In the genomic region with DNA sequence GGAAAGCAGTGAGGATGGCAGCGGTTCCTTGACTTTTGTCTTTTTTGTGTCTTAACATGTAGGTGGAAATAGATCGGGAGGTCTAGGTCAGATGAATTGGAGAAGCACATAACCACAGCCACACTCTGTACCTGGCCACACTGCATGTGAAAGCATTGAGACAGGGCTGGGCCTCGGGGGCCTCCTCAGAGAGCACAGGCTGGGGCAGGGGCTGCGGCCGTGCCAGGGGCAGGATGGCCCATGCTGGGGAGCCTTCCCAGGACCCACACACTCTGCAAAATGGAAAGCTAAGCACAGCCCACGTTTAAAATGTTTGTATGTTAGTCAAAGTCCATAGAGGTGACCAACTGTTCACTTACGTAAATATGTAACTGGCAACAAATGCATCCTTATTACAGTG, we compare ENCODE assay signal across 17 cellular contexts.
DNase-seq lines count a peak whose midpoint lies in the region; ATAC-seq and TF ChIP-seq lines count a peak whose summit lies in the region.
"Had no signal": no experiment of that assay in that cellular context is flagged by ENCODE, and none has a peak within 500 bp of the region (broad histone marks: within the 10 kb centered on the region; RNA-seq: fewer than 3 reads in every experiment).

No MANE protein-coding gene starts in this region.

- no peak overlapping the region for H3K18ac ChIP-seq in neuronal stem cell (ENCODE audit: low read length)

- H3K23ac ChIP-seq in neuronal stem cell (ENCODE audit: low read depth, low read length, poor library complexity), result no peak overlapping the region

- no peak overlapping the region for H4K8ac ChIP-seq in neuronal stem cell (ENCODE audit: low read depth, low read length)

- H3K79me1 ChIP-seq in neuronal stem cell (ENCODE audit: low read depth, low read length), result no peaks in the 10 kb centered on the region

- no peak overlapping the region for H3K9ac ChIP-seq in neuronal stem cell (ENCODE audit: low read depth, low read length, poor library complexity)
- H3K9ac ChIP-seq: BLaER1 treated with 17β-estradiol and CSF1 and Interleukin-3, amounts not matched to agents 10 nM and 100 nM had no signal

- no CpG with 5 or more reads among the region's 7 CpGs for WGBS in neuronal stem cell (ENCODE audit: extremely low coverage in 2 of 2, insufficient read length in 2 of 2, insufficient replicate concordance in 1 of 2), 2 donors
- 80 to 92% (median 84%) methylated on average over 7 of the region's 7 CpGs for WGBS in spleen, 5 donors
- WGBS in psoas muscle, 3 donors, result 88 to 92% (median 88%) methylated on average over 7 of the region's 7 CpGs

- H3K4me2 ChIP-seq in neuronal stem cell (ENCODE audit: insufficient read depth, low read length, poor library complexity, severe bottlenecking) (no peak overlapping the region), osteoblast (ENCODE audit: insufficient read depth, low read length) (no peak overlapping the region)
- H3K4me2 ChIP-seq: A549; BLaER1 treated with 17β-estradiol and CSF1 and Interleukin-3, amounts not matched to agents 10 nM and 100 nM had no signal

- no peaks in the 10 kb centered on the region for H3K27me3 ChIP-seq in right atrium auricular region
- H3K27me3 ChIP-seq in neuronal stem cell (ENCODE audit: control insufficient read depth in 3 of 3, insufficient read depth in 3 of 3, low read depth in 1 of 3, low read length in 3 of 3), result peaks cover 0 to 10% (median 0%) of the 10 kb centered on the region in 3 experiments
- peaks cover 0 to 7% (median 0%) of the 10 kb centered on the region in 7 donors for H3K27me3 ChIP-seq in spleen (replicated peaks in 1 of 7)
- no peaks in the 10 kb centered on the region for H3K27me3 ChIP-seq in osteoblast (ENCODE audit: insufficient read depth, low read length)
- peaks cover 0 to 3% (median 0%) of the 10 kb centered on the region in 3 donors for H3K27me3 ChIP-seq in psoas muscle (ENCODE audit: insufficient read depth in 3 of 3, low read length in 2 of 3)
- H3K27me3 ChIP-seq: BLaER1 treated with 17β-estradiol and CSF1 and Interleukin-3, amounts not matched to agents 10 nM and 100 nM had no signal

- H3K27ac ChIP-seq in right atrium auricular region, result no peak overlapping the region
- no peak overlapping the region for H3K27ac ChIP-seq in neuronal stem cell (replicated peaks; ENCODE audit: low read length)
- no peak overlapping the region for H3K27ac ChIP-seq in spleen
- no peak overlapping the region for H3K27ac ChIP-seq in osteoblast (ENCODE audit: low read depth, low read length)
- H3K27ac ChIP-seq in psoas muscle, result no peak overlapping the region
- H3K27ac ChIP-seq: 22Rv1; A549; BLaER1 treated with 17β-estradiol and CSF1 and Interleukin-3, amounts not matched to agents 10 nM and 100 nM; C4-2B had no signal

- H3K36me3 ChIP-seq in right atrium auricular region (no peaks in the 10 kb centered on the region), neuronal stem cell (replicated peaks in 1 of 2; ENCODE audit: control insufficient read depth in 2 of 2, insufficient read depth in 2 of 2, low read length in 2 of 2) (no peaks in the 10 kb centered on the region), spleen (no peaks in the 10 kb centered on the region), osteoblast (ENCODE audit: insufficient read depth, low read length) (no peaks in the 10 kb centered on the region), psoas muscle (ENCODE audit: insufficient read depth in 1 of 2, low read depth in 1 of 2) (no peaks in the 10 kb centered on the region)
- H3K36me3 ChIP-seq: BLaER1 treated with 17β-estradiol and CSF1 and Interleukin-3, amounts not matched to agents 10 nM and 100 nM had no signal

- no peak overlapping the region for H4K91ac ChIP-seq in neuronal stem cell (ENCODE audit: low read depth, low read length, poor library complexity)

- H2AK5ac ChIP-seq in neuronal stem cell (ENCODE audit: low read depth, low read length), result no peak overlapping the region

- no peaks in the 10 kb centered on the region for H3K9me3 ChIP-seq in right atrium auricular region
- no peaks in the 10 kb centered on the region for H3K9me3 ChIP-seq in neuronal stem cell (replicated peaks in 1 of 2; ENCODE audit: control insufficient read depth in 2 of 2, insufficient read depth in 1 of 2, low read depth in 1 of 2, low read length in 2 of 2)
- no peaks in the 10 kb centered on the region for H3K9me3 ChIP-seq in spleen
- no peaks in the 10 kb centered on the region for H3K9me3 ChIP-seq in osteoblast (ENCODE audit: low read depth, low read length)
- no peaks in the 10 kb centered on the region for H3K9me3 ChIP-seq in psoas muscle
- H3K9me3 ChIP-seq: A549; BLaER1 treated with 17β-estradiol and CSF1 and Interleukin-3, amounts not matched to agents 10 nM and 100 nM; Caco-2 had no signal

- no peak for TF ChIP-seq CTCF in right atrium auricular region (IDR thresholded peaks at IDR 0.05)
- no peak for TF ChIP-seq CTCF in spleen (IDR thresholded peaks at IDR 0.05 in 8 of 11, conservative IDR thresholded peaks at IDR 0.05 in 3 of 11)
- no peak for TF ChIP-seq CTCF in osteoblast (IDR thresholded peaks at IDR 0.05; ENCODE audit: extremely low read depth, low read depth, low read length)
- TF ChIP-seq CTCF in psoas muscle (IDR thresholded peaks at IDR 0.05), result no peak

- intact Hi-C loops in Right ventricle myocardium inferior (cut with DNase I), result no loop called here
- intact Hi-C loops in spleen (cut with DNase I; ENCODE audit: low total_unique reads), result no loop called here
- intact Hi-C loops in psoas muscle (cut with DNase I), result no loop called here

- ATAC-seq in Right ventricle myocardium inferior (no peak), psoas muscle (no peak)
- ATAC-seq: A549; CD8-positive, alpha-beta T cell had no signal

- no peak overlapping the region for H2BK15ac ChIP-seq in neuronal stem cell (ENCODE audit: low read length)

- H2BK120ac ChIP-seq in neuronal stem cell (ENCODE audit: low read depth, low read length), result peak overlapping the region; percentile 17

- no peaks in the 10 kb centered on the region for H3K4me1 ChIP-seq in right atrium auricular region
- peaks cover 0 to 1% of the 10 kb centered on the region in 2 donors for H3K4me1 ChIP-seq in neuronal stem cell (ENCODE audit: control insufficient read depth in 2 of 2, insufficient read depth in 1 of 2, low read depth in 1 of 2, low read length in 2 of 2)
- H3K4me1 ChIP-seq in spleen, result no peaks in the 10 kb centered on the region
- H3K4me1 ChIP-seq in osteoblast (ENCODE audit: insufficient read depth, low read length), result no peaks in the 10 kb centered on the region
- no peaks in the 10 kb centered on the region for H3K4me1 ChIP-seq in psoas muscle
- H3K4me1 ChIP-seq: A549; BLaER1 treated with 17β-estradiol and CSF1 and Interleukin-3, amounts not matched to agents 10 nM and 100 nM; Caco-2 had no signal

- TF ChIP-seq POLR2A in spleen (IDR thresholded peaks at IDR 0.05), result no peak

- no peak overlapping the region for H3K14ac ChIP-seq in neuronal stem cell (ENCODE audit: low read length)

- H3K79me2 ChIP-seq in osteoblast (ENCODE audit: insufficient read depth, low read length), result no peaks in the 10 kb centered on the region

- DNase-seq in right atrium auricular region (ENCODE audit: low spot score), result peak; percentile 38
- no peak for DNase-seq in Right ventricle myocardium inferior (ENCODE audit: missing footprints)
- DNase-seq in neuronal stem cell (ENCODE audit: low spot score), result no peak
- DNase-seq in spleen, result peak; percentile 41
- DNase-seq in osteoblast (ENCODE audit: insufficient read length, low spot score, missing footprints), result no peak
- no peak for DNase-seq in psoas muscle
- DNase-seq: AML-193; Caco-2; Calu3; CD4-positive, alpha-beta T cell; DMS79 treated with DMSO at 0.1 percent for 48 hours; GF-D8 had no signal

- H2BK5ac ChIP-seq in neuronal stem cell (ENCODE audit: low read length), result no peak overlapping the region

- H4K20me1 ChIP-seq in osteoblast (ENCODE audit: insufficient read depth, low read length), result no peaks in the 10 kb centered on the region
- H4K20me1 ChIP-seq: BLaER1 treated with 17β-estradiol and CSF1 and Interleukin-3, amounts not matched to agents 10 nM and 100 nM had no signal

- H2BK12ac ChIP-seq in neuronal stem cell (ENCODE audit: low read length), result no peak overlapping the region

- H3K4ac ChIP-seq in neuronal stem cell (ENCODE audit: low read length), result no peak overlapping the region

- no peak overlapping the region for H2AFZ ChIP-seq in neuronal stem cell (ENCODE audit: low read length)
- H2AFZ ChIP-seq in osteoblast (ENCODE audit: low read length), result no peak overlapping the region

- H3K4me3 ChIP-seq in right atrium auricular region (no peak overlapping the region), neuronal stem cell (ENCODE audit: low read length in 2 of 2) (no peak overlapping the region), spleen (no peak overlapping the region), osteoblast (ENCODE audit: insufficient read depth, low read length) (no peak overlapping the region), psoas muscle (no peak overlapping the region)
- H3K4me3 ChIP-seq: A549; BLaER1 treated with 17β-estradiol and CSF1 and Interleukin-3, amounts not matched to agents 10 nM and 100 nM had no signal

Comparison
In these comparisons a context has a peak if more than half of its experiments do, and no peak if none do; other contexts are left out.
1. DNase-seq: peak in right atrium auricular region (single experiment) and spleen (single experiment); none in Right ventricle myocardium inferior (single experiment), neuronal stem cell (single experiment), osteoblast (single experiment) and psoas muscle (0 of 2).